Comparison of ENCODE assay signal across 13 cellular contexts in the genomic region with DNA sequence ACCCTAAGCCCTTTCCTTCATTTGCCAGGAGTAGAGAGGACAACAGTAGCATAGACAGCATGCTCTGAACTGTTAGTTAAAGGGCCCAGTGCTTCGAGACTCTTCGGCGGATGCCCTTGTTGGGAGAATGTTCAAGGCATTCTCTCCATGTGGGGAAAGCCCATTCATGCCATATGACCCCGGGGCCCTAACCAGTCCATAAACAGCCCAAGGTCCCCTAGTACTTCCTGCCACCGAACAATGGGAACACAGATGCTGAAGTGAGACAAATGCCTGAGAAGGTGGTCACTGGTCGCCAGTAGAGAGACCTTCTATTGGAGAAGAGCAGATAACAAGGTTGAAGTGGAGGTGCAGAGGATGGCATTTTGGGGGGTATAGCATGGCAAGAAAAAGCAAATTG.
"Had no signal": no experiment of that assay in that cellular context is flagged by ENCODE, and none has a peak within 500 bp of the region (broad histone marks: within the 10 kb centered on the region; RNA-seq: fewer than 3 reads in every experiment).

No MANE protein-coding gene starts in this region.

- ATAC-seq: body of pancreas, pancreas, SK-N-SH treated with all-trans-retinoic acid at 6 μM for 48 hours had no signal

- H3K9me3 Mint-ChIP-seq: neural progenitor cell had no signal

- H3K36me3 Mint-ChIP-seq: neural progenitor cell had no signal

- H3K4me3 ChIP-seq: body of pancreas, esophagus muscularis mucosa, neural progenitor cell, pancreas had no signal

- H3K36me3 ChIP-seq: neural progenitor cell, pancreas had no signal

- H3K27ac ChIP-seq: body of pancreas, esophagus muscularis mucosa, neural progenitor cell, pancreas had no signal

- DNase-seq: activated CD4-positive, alpha-beta T cell treated with anti-CD3 and anti-CD28 coated beads, Interleukin-2, amount 50 U/mL, for 48 hours; activated T-cell treated with anti-CD3 and anti-CD28 coated beads, Interleukin-2, amount 50 U/mL, for 48 hours; body of pancreas; central memory CD4-positive, alpha-beta T cell; cortex of kidney; glutamatergic neuron; mesenchymal stem cell; pancreas; stimulated activated CD4-positive, alpha-beta T cell treated with anti-CD3 and anti-CD28 coated beads, Interleukin-4, amount 100 ng/mL, for 1 hour; stimulated activated CD8-positive, alpha-beta memory T cell treated with anti-CD3 and anti-CD28 coated beads, Interleukin-4, amount 100 ng/mL, for 48 hours had no signal

- H3K4me3 Mint-ChIP-seq: neural progenitor cell had no signal

- H3K9me3 ChIP-seq: body of pancreas, esophagus muscularis mucosa, pancreas had no signal

- H3K27me3 ChIP-seq: body of pancreas, pancreas had no signal
